15 cellular contexts compared by ENCODE assay signal in the genomic region with DNA sequence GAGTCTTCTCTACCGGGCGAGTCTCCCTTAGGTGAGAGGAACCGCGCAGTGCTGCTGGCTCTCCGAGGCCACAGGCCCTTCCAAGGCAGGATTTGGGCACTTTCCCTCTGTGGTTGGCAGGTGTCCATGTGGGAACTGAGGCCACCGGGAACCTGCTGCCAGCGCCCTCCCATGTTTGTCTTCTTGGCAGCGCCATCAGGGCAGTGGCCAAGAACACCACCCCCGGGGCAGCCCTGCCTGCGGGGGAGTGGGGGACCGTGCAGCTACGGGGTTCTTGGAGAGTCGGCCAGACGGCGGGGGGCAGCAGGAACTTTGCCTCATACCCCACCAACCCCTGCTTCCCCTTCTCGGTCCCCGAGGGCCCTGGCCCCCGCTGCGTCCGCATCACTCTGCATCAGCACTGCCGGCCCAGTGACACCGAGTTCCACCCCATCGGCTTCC. TPM values are rescaled to one million over a fixed set of nuclear protein-coding genes. Genes with fewer than 3 reads are reported as not detected.
A peak's percentile ranks its signal among the peaks of the same experiment; 100 is the strongest.
DNase-seq lines count a peak whose midpoint lies in the region; ATAC-seq and TF ChIP-seq lines count a peak whose summit lies in the region.
"Had no signal": no experiment of that assay in that cellular context is flagged by ENCODE, and none has a peak within 500 bp of the region (broad histone marks: within the 10 kb centered on the region; RNA-seq: fewer than 3 reads in every experiment).

No MANE protein-coding gene starts in this region.

- H3K36me3 ChIP-seq in muscle layer of colon (ENCODE audit: insufficient read depth, low read length) (peaks cover 17% of the 10 kb centered on the region), tibial artery (peaks cover 13 to 76% (median 50%) of the 10 kb centered on the region in 3 donors)

- H3K4me3 ChIP-seq in muscle layer of colon (ENCODE audit: low read depth in 1 of 2, low read length in 2 of 2) (no peak overlapping the region), tibial artery (peak overlapping the region in 1 of 2 donors; percentile 21)

- TF ChIP-seq CTCF in glutamatergic neuron (IDR thresholded peaks at IDR 0.05; ENCODE audit: partially characterized antibody, unreplicated experiment): no peak
- no peak for TF ChIP-seq CTCF in tibial artery (IDR thresholded peaks at IDR 0.05)
- no peak for TF ChIP-seq CTCF in activated CD8-positive, alpha-beta T cell treated with anti-CD3 and anti-CD28 coated beads for 36 hours (IDR thresholded peaks at IDR 0.05)

- no peak overlapping the region for H3K4me3 Mint-ChIP-seq in glutamatergic neuron (ENCODE audit: unreplicated experiment)
- H3K4me3 Mint-ChIP-seq in activated CD8-positive, alpha-beta T cell treated with anti-CD3 and anti-CD28 coated beads for 36 hours: no peak overlapping the region
- H3K4me3 Mint-ChIP-seq: activated CD4-positive, alpha-beta T cell treated with anti-CD3 and anti-CD28 coated beads for 36 hours; central memory CD8-positive, alpha-beta T cell; naive thymus-derived CD8-positive, alpha-beta T cell; T-cell had no signal

- no peaks in the 10 kb centered on the region for H3K9me3 ChIP-seq in muscle layer of colon (ENCODE audit: low read length)
- no peaks in the 10 kb centered on the region for H3K9me3 ChIP-seq in tibial artery

- no peaks in the 10 kb centered on the region for H3K36me3 Mint-ChIP-seq in glutamatergic neuron (ENCODE audit: unreplicated experiment)
- peaks cover 1% of the 10 kb centered on the region for H3K36me3 Mint-ChIP-seq in activated CD8-positive, alpha-beta T cell treated with anti-CD3 and anti-CD28 coated beads for 36 hours (ENCODE audit: low read depth)
- H3K36me3 Mint-ChIP-seq: T-cell had no signal

- H3K4me1 Mint-ChIP-seq in glutamatergic neuron (ENCODE audit: low read depth, unreplicated experiment): no peaks in the 10 kb centered on the region
- H3K4me1 Mint-ChIP-seq in activated CD8-positive, alpha-beta T cell treated with anti-CD3 and anti-CD28 coated beads for 36 hours (ENCODE audit: low read depth): no peaks in the 10 kb centered on the region
- H3K4me1 Mint-ChIP-seq: activated CD4-positive, alpha-beta T cell treated with anti-CD3 and anti-CD28 coated beads for 36 hours; central memory CD8-positive, alpha-beta T cell had no signal

- POLR2A ChIA-PET in activated CD8-positive, alpha-beta T cell treated with anti-CD3 and anti-CD28 coated beads for 36 hours (lab: Charles Lee): interaction anchor here (0.8 kb wide), 1 partner anchor 25 kb away, joined by 3 read pairs; no protein-coding TSS in a partner anchor

- no peaks in the 10 kb centered on the region for H3K9me3 Mint-ChIP-seq in glutamatergic neuron (ENCODE audit: unreplicated experiment)
- H3K9me3 Mint-ChIP-seq in activated CD8-positive, alpha-beta T cell treated with anti-CD3 and anti-CD28 coated beads for 36 hours: no peaks in the 10 kb centered on the region
- H3K9me3 Mint-ChIP-seq: central memory CD8-positive, alpha-beta T cell; naive thymus-derived CD8-positive, alpha-beta T cell; T-cell had no signal

- CTCF ChIA-PET in activated CD8-positive, alpha-beta T cell treated with anti-CD3 and anti-CD28 coated beads for 36 hours (lab: Charles Lee): interaction anchor here (1.0 to 1.5 kb wide), 2 partner anchors 17 to 74 kb away, joined by 3 read pairs; no protein-coding TSS in a partner anchor

- intact Hi-C loops in tibial artery (cut with DNase I; ENCODE audit: low total_unique reads): loop anchor here (10.0 kb wide), 1 partner anchor 558 kb away; a partner anchor contains a TSS
- intact Hi-C loops in activated CD8-positive, alpha-beta T cell treated with anti-CD3 and anti-CD28 coated beads for 36 hours (cut with micrococcal nuclease): no loop called here

- no peaks in the 10 kb centered on the region for H3K27me3 Mint-ChIP-seq in glutamatergic neuron (ENCODE audit: unreplicated experiment)
- H3K27me3 Mint-ChIP-seq in activated CD8-positive, alpha-beta T cell treated with anti-CD3 and anti-CD28 coated beads for 36 hours: no peaks in the 10 kb centered on the region
- H3K27me3 Mint-ChIP-seq: activated CD4-positive, alpha-beta T cell treated with anti-CD3 and anti-CD28 coated beads for 36 hours; central memory CD8-positive, alpha-beta T cell; naive thymus-derived CD8-positive, alpha-beta T cell; T-cell had no signal

- no peak for ATAC-seq in HG02938 (IDR thresholded peaks at IDR 0.05; ENCODE audit: unreplicated experiment)
- no peak for ATAC-seq in activated CD8-positive, alpha-beta T cell treated with anti-CD3 and anti-CD28 coated beads for 36 hours
- ATAC-seq in GM21717 (IDR thresholded peaks at IDR 0.05; ENCODE audit: unreplicated experiment): no peak
- ATAC-seq: naive thymus-derived CD8-positive, alpha-beta T cell had no signal

- peak; percentile 61 for DNase-seq in activated effector memory CD4-positive, alpha-beta T cell treated with anti-CD3 and anti-CD28 coated beads, Interleukin-2, amount 50 U/mL, for 16 hours
- DNase-seq in activated effector memory CD4-positive, alpha-beta T cell treated with Interleukin-2 at 50 U/mL for 16 hours: no peak
- DNase-seq in glutamatergic neuron (peak; percentile 17), tibial artery (peak; percentile 35 to 90)
- DNase-seq in activated CD8-positive, alpha-beta T cell treated with anti-CD3 and anti-CD28 coated beads for 36 hours: no peak
- DNase-seq: activated CD4-positive, alpha-beta T cell treated with anti-CD3 and anti-CD28 coated beads for 36 hours; activated gamma-delta T cell; DMS53; NCI-H2171; T-cell had no signal

- no peaks in the 10 kb centered on the region for H3K27me3 ChIP-seq in muscle layer of colon (ENCODE audit: control insufficient read depth in 1 of 2, insufficient read depth in 2 of 2, low read length in 2 of 2)
- H3K27me3 ChIP-seq in tibial artery: no peaks in the 10 kb centered on the region

- no peak overlapping the region for H3K9ac ChIP-seq in muscle layer of colon (ENCODE audit: low read length)

- H3K4me1 ChIP-seq in muscle layer of colon (ENCODE audit: insufficient read depth, low read length) (peaks cover 34% of the 10 kb centered on the region), tibial artery (peaks cover 0 to 31% (median 20%) of the 10 kb centered on the region in 4 donors)

- H3K27ac Mint-ChIP-seq in glutamatergic neuron (ENCODE audit: unreplicated experiment): no peak overlapping the region
- no peak overlapping the region for H3K27ac Mint-ChIP-seq in activated CD8-positive, alpha-beta T cell treated with anti-CD3 and anti-CD28 coated beads for 36 hours
- H3K27ac Mint-ChIP-seq: activated CD4-positive, alpha-beta T cell treated with anti-CD3 and anti-CD28 coated beads for 36 hours; T-cell had no signal

- H3K27ac ChIP-seq in muscle layer of colon (ENCODE audit: low read depth, low read length) (peak overlapping the region; percentile 49), tibial artery (peak overlapping the region; percentile 7 to 43)

RNA-seq across cellular contexts. Expression of a gene that starts 10.0 kb away (rescaled TPM):
- 67.1 TPM for total RNA-seq in glutamatergic neuron (ENCODE audit: unreplicated experiment)
- 10 to 100 TPM; 26.8 to 29.1 TPM for total RNA-seq in activated CD8-positive, alpha-beta T cell treated with anti-CD3 and anti-CD28 coated beads for 36 hours

RNA-seq across cellular contexts. Expression of a gene that starts 28.2 kb away (rescaled TPM):
- total RNA-seq in glutamatergic neuron (ENCODE audit: unreplicated experiment): 20.9 TPM
- total RNA-seq in activated CD8-positive, alpha-beta T cell treated with anti-CD3 and anti-CD28 coated beads for 36 hours: 10 to 100 TPM; 39.1 to 40.5 TPM

RNA-seq across cellular contexts. Expression of a gene that starts 28.8 kb away (rescaled TPM):
- 1.5 TPM for total RNA-seq in glutamatergic neuron (ENCODE audit: unreplicated experiment)
- 10 to 100 TPM; 14.4 to 14.6 TPM for total RNA-seq in activated CD8-positive, alpha-beta T cell treated with anti-CD3 and anti-CD28 coated beads for 36 hours

RNA-seq across cellular contexts. Expression of a gene that starts 36.4 kb away (rescaled TPM):
- 2.8 TPM for total RNA-seq in glutamatergic neuron (ENCODE audit: unreplicated experiment)
- 1 to 10 TPM; 4.5 to 6.2 TPM for total RNA-seq in activated CD8-positive, alpha-beta T cell treated with anti-CD3 and anti-CD28 coated beads for 36 hours

RNA-seq across cellular contexts. Expression of a gene that starts 38.7 kb away (rescaled TPM):
- 9.0 TPM for total RNA-seq in glutamatergic neuron (ENCODE audit: unreplicated experiment)
- 10 to 100 TPM; 14.5 to 18.6 TPM for total RNA-seq in activated CD8-positive, alpha-beta T cell treated with anti-CD3 and anti-CD28 coated beads for 36 hours

Comparison
In these comparisons a context has a peak if more than half of its experiments do, and no peak if none do; other contexts are left out.
1. DNase-seq: peak in activated effector memory CD4-positive, alpha-beta T cell treated with anti-CD3 and anti-CD28 coated beads, Interleukin-2, amount 50 U/mL, for 16 hours (single experiment), glutamatergic neuron (single experiment) and tibial artery (2 of 2); none in activated effector memory CD4-positive, alpha-beta T cell treated with Interleukin-2 at 50 U/mL for 16 hours (single experiment) and activated CD8-positive, alpha-beta T cell treated with anti-CD3 and anti-CD28 coated beads for 36 hours (single experiment).